ENCODE assay signal across 8 cellular contexts in genomic region chr6:117674991-117675657, GRCh38. TPM values are rescaled to one million over a fixed set of nuclear protein-coding genes. Genes with fewer than 3 reads are reported as not detected.
DNase-seq lines count a peak whose midpoint lies in the region; ATAC-seq and TF ChIP-seq lines count a peak whose summit lies in the region.

Gene NUS1 (plus strand): TSS chr6:117675469. CDS start chr6:117675671, 202 bp downstream.

- intact Hi-C loops in PC-9 (cut with micrococcal nuclease; ENCODE audit: unreplicated experiment), result loop anchor here (2.0 to 5.0 kb wide), 2 partner anchors 72 to 118 kb away; partner anchors contain the start of gene GOPC

- H3K27me3 ChIP-seq in PC-9 (ENCODE audit: insufficient read depth, low read depth) (no peaks in the 10 kb centered on the region), mucosa of rectum (ENCODE audit: control insufficient read depth in 2 of 2, insufficient read depth in 2 of 2, low read length in 2 of 2) (no peaks in the 10 kb centered on the region)

- H3K4me3 ChIP-seq in PC-9 (peak within 1 kb of the TSS; percentile 78), epithelial cell of proximal tubule (ENCODE audit: low read depth, low read length) (peak within 1 kb of the TSS; percentile 68), mucosa of rectum (ENCODE audit: low read length in 2 of 2) (peak within 1 kb of the TSS; percentile 82 to 88)

- H3K4me2 ChIP-seq in PC-9, result peak within 1 kb of the TSS; percentile 86

- H3K9ac ChIP-seq in mucosa of rectum (ENCODE audit: low read depth in 1 of 2, low read length in 2 of 2), result peak within 1 kb of the TSS; percentile 72 to 76

- H3K36me3 ChIP-seq in PC-9 (ENCODE audit: low read depth), result peaks cover 27% of the 10 kb centered on the region
- peaks cover 0 to 2% of the 10 kb centered on the region in 2 donors for H3K36me3 ChIP-seq in mucosa of rectum (ENCODE audit: control insufficient read depth in 2 of 2, insufficient read depth in 2 of 2, low read length in 2 of 2)

- H3K79me2 ChIP-seq in PC-9 (ENCODE audit: low read depth), result peaks cover 49% of the 10 kb centered on the region

- peak within 1 kb of the TSS; percentile 99 for H2AFZ ChIP-seq in PC-9

- CTCF ChIA-PET in PC-9 (lab: Charles Lee), result no interaction called here

- H3K4me1 ChIP-seq in PC-9 (replicated peaks; ENCODE audit: insufficient read depth) (peaks cover 26% of the 10 kb centered on the region), mucosa of rectum (ENCODE audit: control insufficient read depth in 2 of 2, insufficient read depth in 2 of 2, low read length in 2 of 2) (peaks cover 17 to 18% of the 10 kb centered on the region in 2 donors)

- no TSS peak for BruUV-seq in PC-9 (replicated peaks; lab: Mats Ljungman, UMichigan)

- ATAC-seq in GM21737 (IDR thresholded peaks at IDR 0.05; ENCODE audit: unreplicated experiment), result peak; percentile 99

- TF ChIP-seq CTCF in PC-9 (conservative IDR thresholded peaks at IDR 0.05), result peak; percentile 85
- peak; percentile 71 for TF ChIP-seq CTCF in epithelial cell of proximal tubule (conservative IDR thresholded peaks at IDR 0.05; ENCODE audit: low read depth, low read length)

- H3K27ac ChIP-seq in PC-9, result peak within 1 kb of the TSS; percentile 49
- no peak within 1 kb of the TSS for H3K27ac ChIP-seq in mucosa of rectum (ENCODE audit: low read depth in 2 of 2, low read length in 2 of 2)

- peaks cover 2% of the 10 kb centered on the region; the same call in 1 of the 2 replicates for H3K9me3 ChIP-seq in PC-9 (ENCODE audit: insufficient read depth, low read depth)
- H3K9me3 ChIP-seq in mucosa of rectum (ENCODE audit: control insufficient read depth in 2 of 2, low read length in 2 of 2), result no peaks in the 10 kb centered on the region

- no peaks in the 10 kb centered on the region for H3K9me2 ChIP-seq in PC-9 (ENCODE audit: insufficient read depth)

- POLR2A ChIA-PET in PC-9 (lab: Charles Lee; ENCODE audit: unreplicated experiment), result interaction anchor here (0.5 kb wide), 1 partner anchor 1015 kb away, joined by 4 read pairs; no protein-coding TSS in a partner anchor

- peaks cover 26% of the 10 kb centered on the region for H4K20me1 ChIP-seq in PC-9 (ENCODE audit: insufficient read depth)

- H3F3A ChIP-seq in PC-9 (ENCODE audit: insufficient read depth, low read depth), result no peaks in the 10 kb centered on the region

- DNase-seq in DMS53 treated with DMSO at 0.1 percent for 48 hours (lab: John Stamatoyannopoulos, UW; ENCODE audit: unreplicated experiment) (peak; percentile 89), KG1 (lab: John Stamatoyannopoulos, UW) (peak; percentile 95), PC-9 (peak; percentile 95 to 96), activated T-cell treated with anti-CD3 and anti-CD28 coated beads for 48 hours (ENCODE audit: low read depth) (peak; percentile 97), epithelial cell of proximal tubule (ENCODE audit: low read depth) (peak; percentile 47)
- peak; percentile 98 to 99 for DNase-seq in stimulated activated CD8-positive, alpha-beta memory T cell treated with anti-CD3 and anti-CD28 coated beads, Interleukin-4, amount 100 ng/mL, for 4 hours (ENCODE audit: low read depth in 2 of 2, low spot score in 1 of 2)

RNA-seq across cellular contexts. Expression of gene NUS1, which starts in this region (rescaled TPM):
- total RNA-seq in PC-9 (2021) (17.0 and 22.2 TPM in 2 replicates), epithelial cell of proximal tubule (16.5 and 18.8 TPM in 2 replicates)

Comparison
In these comparisons a context has a peak if more than half of its experiments do, and no peak if none do; other contexts are left out.
1. DNase-seq: peak in every context shown above with its lines; median percentile 98 in stimulated activated CD8-positive, alpha-beta memory T cell treated with anti-CD3 and anti-CD28 coated beads, Interleukin-4, amount 100 ng/mL, for 4 hours; 97 in activated T-cell treated with anti-CD3 and anti-CD28 coated beads for 48 hours; 96 in PC-9; 95 in KG1; 89 in DMS53 treated with DMSO at 0.1 percent for 48 hours; 47 in epithelial cell of proximal tubule.